Comparison of ENCODE assay signal across 22 cellular contexts in genomic region chr4:168769857-168770256, GRCh38.
A peak's percentile ranks its signal among the peaks of the same experiment; 100 is the strongest.
DNase-seq lines count a peak whose midpoint lies in the region; TF ChIP-seq lines count a peak whose summit lies in the region.
"Had no signal": no experiment of that assay in that cellular context is flagged by ENCODE, and none has a peak within 500 bp of the region (broad histone marks: within the 10 kb centered on the region; RNA-seq: fewer than 3 reads in every experiment).

No MANE protein-coding gene starts in this region.

- H3K79me2 ChIP-seq in ACC112 (ENCODE audit: control insufficient read depth, insufficient read depth, low read length, unreplicated experiment), result no peaks in the 10 kb centered on the region
- peaks cover 42% of the 10 kb centered on the region for H3K79me2 ChIP-seq in smooth muscle cell (ENCODE audit: low read depth)

- H3F3A ChIP-seq in smooth muscle cell (ENCODE audit: low read depth), result peaks cover 42% of the 10 kb centered on the region

- H3K36me3 ChIP-seq in ACC112 (ENCODE audit: insufficient read depth, low read length) (no peaks in the 10 kb centered on the region), muscle layer of duodenum (ENCODE audit: control insufficient read depth in 1 of 2, insufficient read depth in 2 of 2, low read length in 2 of 2) (no peaks in the 10 kb centered on the region), smooth muscle cell (ENCODE audit: low read depth) (no peaks in the 10 kb centered on the region), A673 (ENCODE audit: insufficient read depth, low read length, poor library complexity, severe bottlenecking) (no peaks in the 10 kb centered on the region)
- H3K36me3 ChIP-seq: upper lobe of left lung had no signal

- POLR2A ChIA-PET in A673 (lab: Charles Lee; ENCODE audit: low non-redundant PET), result no interaction called here

- no peaks in the 10 kb centered on the region for H3K9me3 ChIP-seq in muscle layer of duodenum (ENCODE audit: control insufficient read depth in 1 of 2, low read length in 2 of 2)
- H3K9me3 ChIP-seq in smooth muscle cell (replicated peaks; ENCODE audit: low read depth), result no peaks in the 10 kb centered on the region
- no peaks in the 10 kb centered on the region for H3K9me3 ChIP-seq in A673 (ENCODE audit: low read depth, low read length, poor library complexity, severe bottlenecking)
- H3K9me3 ChIP-seq: SJSA1, upper lobe of left lung had no signal

- peak overlapping the region; percentile 47 for H3K9ac ChIP-seq in smooth muscle cell (ENCODE audit: low read depth)

- WGBS in smooth muscle cell (ENCODE audit: low lambda C conversion rate), result 35% methylated on average over 1 of the region's 1 CpG

- H3K4me3 Mint-ChIP-seq in brain, result no peak overlapping the region
- H3K4me3 Mint-ChIP-seq: activated naive CD4-positive, alpha-beta T cell treated with anti-CD3 and anti-CD28 coated beads, Interleukin-2, amount 10 ng/mL, durations not matched to agents 7 days and 5 days; activated T-cell treated with anti-CD3 and anti-CD28 coated beads, Interleukin-2, amount 50 U/mL, for 72 hours; CD4-positive, CD25-positive, alpha-beta regulatory T cell; naive thymus-derived CD4-positive, alpha-beta T cell; stimulated activated naive CD8-positive, alpha-beta T cell treated with anti-CD3 and anti-CD28 coated beads, Interleukin-15, Interleukin-2, amounts not matched to agents 100 ng/mL and 50 ng/mL, for 24 hours; T-helper 1 cell treated with Interleukin-12 subunit alpha and Interleukin-12 subunit beta and Interleukin-4 antibody, amounts not matched to agents 30 μg/mL and 1 μg/mL, for 36 hours had no signal

- CTCF ChIA-PET in A673 (lab: Charles Lee), result no interaction called here

- peaks cover 0 to 3% (median 0%) of the 10 kb centered on the region in 5 experiments for H3K9me3 Mint-ChIP-seq in brain
- H3K9me3 Mint-ChIP-seq: activated naive CD4-positive, alpha-beta T cell treated with anti-CD3 and anti-CD28 coated beads, Interleukin-2, amount 10 ng/mL, durations not matched to agents 7 days and 5 days; activated T-cell treated with anti-CD3 and anti-CD28 coated beads, Interleukin-2, amount 50 U/mL, for 72 hours; stimulated activated naive CD8-positive, alpha-beta T cell treated with anti-CD3 and anti-CD28 coated beads, Interleukin-15, Interleukin-2, amounts not matched to agents 100 ng/mL and 50 ng/mL, for 24 hours; T-helper 1 cell treated with Interleukin-12 subunit alpha and Interleukin-12 subunit beta and Interleukin-4 antibody, amounts not matched to agents 30 μg/mL and 1 μg/mL, for 36 hours had no signal

- no peaks in the 10 kb centered on the region for H3K27me3 Mint-ChIP-seq in brain
- H3K27me3 Mint-ChIP-seq: activated naive CD4-positive, alpha-beta T cell treated with anti-CD3 and anti-CD28 coated beads, Interleukin-2, amount 10 ng/mL, durations not matched to agents 7 days and 5 days had no signal

- H3K36me3 Mint-ChIP-seq in brain, result peaks cover 9% of the 10 kb centered on the region
- H3K36me3 Mint-ChIP-seq: activated naive CD4-positive, alpha-beta T cell treated with anti-CD3 and anti-CD28 coated beads, Interleukin-2, amount 10 ng/mL, durations not matched to agents 7 days and 5 days; CD4-positive, CD25-positive, alpha-beta regulatory T cell; naive thymus-derived CD4-positive, alpha-beta T cell had no signal

- H3K4me1 Mint-ChIP-seq in brain, result peaks cover 12% of the 10 kb centered on the region
- H3K4me1 Mint-ChIP-seq: activated naive CD4-positive, alpha-beta T cell treated with anti-CD3 and anti-CD28 coated beads, Interleukin-2, amount 10 ng/mL, durations not matched to agents 7 days and 5 days; CD4-positive, CD25-positive, alpha-beta regulatory T cell; naive thymus-derived CD4-positive, alpha-beta T cell had no signal

- peak overlapping the region; percentile 57 for H3K4me2 ChIP-seq in smooth muscle cell

- intact Hi-C loops in A673 (cut with micrococcal nuclease; ENCODE audit: unreplicated experiment), result no loop called here

- H3K27me3 ChIP-seq in ACC112 (ENCODE audit: insufficient read depth, low read length), result no peaks in the 10 kb centered on the region
- H3K27me3 ChIP-seq in muscle layer of duodenum (ENCODE audit: low read depth, low read length), result no peaks in the 10 kb centered on the region
- H3K27me3 ChIP-seq in smooth muscle cell (ENCODE audit: low read depth), result no peaks in the 10 kb centered on the region
- H3K27me3 ChIP-seq in A673 (replicated peaks; ENCODE audit: insufficient read depth, low read depth, low read length, poor library complexity), result no peaks in the 10 kb centered on the region
- H3K27me3 ChIP-seq: SJSA1, upper lobe of left lung had no signal

- H3K4me3 ChIP-seq in ACC112 (ENCODE audit: low read depth, low read length) (no peak overlapping the region), muscle layer of duodenum (ENCODE audit: low read depth in 1 of 2, low read length in 2 of 2) (no peak overlapping the region), smooth muscle cell (no peak overlapping the region), A673 (ENCODE audit: low read depth, low read length, poor library complexity, severe bottlenecking) (no peak overlapping the region)
- H3K4me3 ChIP-seq: SJSA1, upper lobe of left lung had no signal

- no TSS peak for BruUV-seq in A673 (replicated peaks; lab: Mats Ljungman, UMichigan)

- peak overlapping the region; percentile 45 for H3K27ac ChIP-seq in ACC112 (ENCODE audit: low read depth, low read length)
- peak overlapping the region; percentile 2 for H3K27ac ChIP-seq in muscle layer of duodenum (ENCODE audit: low read length)
- peak overlapping the region; percentile 94 for H3K27ac ChIP-seq in smooth muscle cell (ENCODE audit: low read depth)
- no peak overlapping the region for H3K27ac ChIP-seq in A673 (ENCODE audit: low read depth, low read length, poor library complexity, severe bottlenecking)
- H3K27ac ChIP-seq: SJSA1, upper lobe of left lung had no signal

- DNase-seq in smooth muscle cell (lab: John Stamatoyannopoulos, UW; ENCODE audit: unreplicated experiment), result no peak
- DNase-seq in occipital lobe (lab: John Stamatoyannopoulos, UW), result no peak
- DNase-seq in NCI-H524 treated with DMSO at 0.1 percent for 48 hours (lab: John Stamatoyannopoulos, UW), result no peak
- no peak for DNase-seq in A673 (ENCODE audit: low spot score)
- DNase-seq: activated CD4-positive, alpha-beta T cell treated with anti-CD3 and anti-CD28 coated beads for 4 hours; activated naive CD4-positive, alpha-beta T cell treated with anti-CD3 and anti-CD28 coated beads, Interleukin-2, amount 10 ng/mL, durations not matched to agents 7 days and 5 days; activated T-cell treated with anti-CD3 and anti-CD28 coated beads, Interleukin-2, amount 50 U/mL, for 72 hours; amygdala; CD4-positive, CD25-positive, alpha-beta regulatory T cell; effector CD8-positive, alpha-beta T cell; erythroblast; naive thymus-derived CD4-positive, alpha-beta T cell; NCI-H1092; NCI-H2107; posterior cingulate gyrus; upper lobe of left lung had no signal

- H3K4me1 ChIP-seq in ACC112 (ENCODE audit: control insufficient read depth, insufficient read depth, low read length, unreplicated experiment), result peaks cover 50% of the 10 kb centered on the region
- H3K4me1 ChIP-seq in muscle layer of duodenum (ENCODE audit: control insufficient read depth in 1 of 2, insufficient read depth in 2 of 2, low read length in 2 of 2), result peaks cover 0 to 17% of the 10 kb centered on the region in 2 donors
- no peaks in the 10 kb centered on the region for H3K4me1 ChIP-seq in smooth muscle cell (ENCODE audit: low read depth)
- H3K4me1 ChIP-seq in A673 (ENCODE audit: insufficient read depth, low read length, poor library complexity, severe bottlenecking), result peaks cover 7% of the 10 kb centered on the region

- H4K20me1 ChIP-seq in smooth muscle cell (ENCODE audit: low read depth), result no peaks in the 10 kb centered on the region

- TF ChIP-seq CTCF in brain (conservative IDR thresholded peaks at IDR 0.05) (no peak), smooth muscle cell (IDR thresholded peaks at IDR 0.05; ENCODE audit: borderline replicate concordance, insufficient read depth, poor library complexity, severe bottlenecking) (no peak), A673 (conservative IDR thresholded peaks at IDR 0.05; ENCODE audit: low read depth, low read length) (no peak)

- H3K27ac Mint-ChIP-seq in brain, result peak overlapping the region in 3 of 5 experiments; percentile 11 to 74 (median 29)
- H3K27ac Mint-ChIP-seq: activated naive CD4-positive, alpha-beta T cell treated with anti-CD3 and anti-CD28 coated beads, Interleukin-2, amount 10 ng/mL, durations not matched to agents 7 days and 5 days; activated T-cell treated with anti-CD3 and anti-CD28 coated beads, Interleukin-2, amount 50 U/mL, for 72 hours; CD4-positive, CD25-positive, alpha-beta regulatory T cell; naive thymus-derived CD4-positive, alpha-beta T cell; stimulated activated naive CD8-positive, alpha-beta T cell treated with anti-CD3 and anti-CD28 coated beads, Interleukin-15, Interleukin-2, amounts not matched to agents 100 ng/mL and 50 ng/mL, for 24 hours; T-helper 1 cell treated with Interleukin-12 subunit alpha and Interleukin-12 subunit beta and Interleukin-4 antibody, amounts not matched to agents 30 μg/mL and 1 μg/mL, for 36 hours had no signal

- peak overlapping the region; percentile 58 for H2AFZ ChIP-seq in ACC112 (ENCODE audit: low read length, unreplicated experiment)
- no peak overlapping the region for H2AFZ ChIP-seq in smooth muscle cell (ENCODE audit: low read depth)
